Comparison of ENCODE assay signal across 8 cellular contexts in the genomic region with DNA sequence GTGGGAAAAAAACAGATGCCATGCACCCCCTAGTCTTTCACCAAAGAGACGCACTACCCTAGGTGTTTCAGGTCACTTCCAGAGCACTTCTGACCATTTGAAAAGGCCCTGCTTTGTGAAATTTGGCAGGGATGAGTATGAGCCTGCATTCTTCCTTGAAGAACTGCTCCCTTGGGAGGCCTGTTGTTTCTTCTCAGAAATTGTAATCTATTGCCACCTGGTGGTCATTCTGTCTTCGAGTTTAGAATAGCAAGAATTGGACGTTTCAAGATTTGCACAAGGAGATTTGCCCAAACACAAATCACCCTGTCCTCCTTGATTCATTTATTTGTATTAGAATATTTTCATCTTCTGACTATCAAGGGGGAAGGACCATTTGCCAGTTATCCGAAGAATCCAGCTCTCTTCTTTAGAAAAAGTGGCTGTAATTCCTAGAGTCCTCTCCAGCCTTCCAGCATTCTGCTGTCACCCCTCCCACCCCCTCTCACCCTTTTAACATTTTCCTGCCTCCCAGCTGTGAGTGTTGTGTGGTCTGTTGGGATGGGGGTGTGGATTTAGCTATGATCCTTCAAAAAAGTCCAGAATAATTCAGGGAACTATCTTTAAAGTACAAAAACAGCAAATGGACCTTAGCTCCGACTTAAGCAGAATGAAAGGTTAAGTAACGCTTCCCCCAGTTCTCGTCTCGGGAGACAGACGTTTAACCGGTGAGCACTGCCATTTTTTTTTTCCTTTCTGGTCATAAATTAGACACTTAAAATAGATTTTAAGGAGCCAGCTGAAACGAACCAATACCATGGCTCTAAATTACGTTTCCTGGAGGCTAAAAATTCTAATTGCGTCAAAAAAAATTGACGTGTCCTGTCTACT. TPM values are rescaled to one million over a fixed set of nuclear protein-coding genes. Genes with fewer than 3 reads are reported as not detected.
A peak's percentile ranks its signal among the peaks of the same experiment; 100 is the strongest.
DNase-seq lines count a peak whose midpoint lies in the region; ATAC-seq and TF ChIP-seq lines count a peak whose summit lies in the region.

No MANE protein-coding gene starts in this region.

- in situ Hi-C loops in HAP-1 (cut with MboI; ENCODE audit: low sequenced_read_pairs) (loop anchor here (5.0 to 25.0 kb wide), 2 partner anchors 576 to 876 kb away; no protein-coding TSS in a partner anchor), gastrocnemius medialis (cut with MboI; ENCODE audit: low sequenced_read_pairs in 4 of 4) (loop anchor here (10.0 to 25.0 kb wide), 6 partner anchors 326 to 578 kb away; no protein-coding TSS in a partner anchor)

- CTCF ChIA-PET in CD4-positive, alpha-beta memory T cell (lab: Charles Lee; ENCODE audit: partially characterized antibody), result interaction anchor here (0.7 to 6.0 kb wide), 29 partner anchors 9 to 488 kb away, joined by 3 to 144 read pairs (median 4); no protein-coding TSS in a partner anchor

- H3K4me1 ChIP-seq in CD4-positive, alpha-beta memory T cell (ENCODE audit: insufficient read depth, low read length), result peaks cover 28% of the 10 kb centered on the region
- peaks cover 5% of the 10 kb centered on the region for H3K4me1 ChIP-seq in HAP-1
- H3K4me1 ChIP-seq in gastrocnemius medialis, result peaks cover 34 to 37% of the 10 kb centered on the region in 2 donors

- intact Hi-C loops in CD4-positive, alpha-beta memory T cell (cut with micrococcal nuclease), result loop anchor here (1.0 to 5.0 kb wide), 5 partner anchors 326 to 576 kb away; no protein-coding TSS in a partner anchor
- intact Hi-C loops in gastrocnemius medialis (cut with DNase I; ENCODE audit: low total_unique reads), result loop anchor here (1.0 to 10.0 kb wide), 4 partner anchors 98 to 489 kb away; partner anchors contain the start of gene SP5

- H3K27ac Mint-ChIP-seq in CD4-positive, alpha-beta memory T cell, result peak overlapping the region in 3 of 7 donors; percentile 43 to 87 (median 77)

- ATAC-seq in gastrocnemius medialis (peak; percentile 74 to 85), GM19035 (IDR thresholded peaks at IDR 0.05; ENCODE audit: unreplicated experiment) (no peak)

- H3K36me3 Mint-ChIP-seq in CD4-positive, alpha-beta memory T cell, result no peaks in the 10 kb centered on the region

- peak in 3 of 5 donors; percentile 48 to 51 (median 50) for DNase-seq in CD4-positive, alpha-beta memory T cell
- DNase-seq in HAP-1 (ENCODE audit: low spot score in 2 of 2) (peak; percentile 79 to 91), NCI-H345 (lab: John Stamatoyannopoulos, UW) (peak; percentile 85), amniotic epithelial cell (ENCODE audit: low read depth) (peak; percentile 74), hepatic stellate cell (ENCODE audit: low spot score) (peak; percentile 77), gastrocnemius medialis (peak; percentile 27 to 53)
- no peak for DNase-seq in NK-92 treated with Interleukin-12 subunit alpha and Interleukin-12 subunit beta, amount 100 ng/mL, for 24 hours (lab: John Stamatoyannopoulos, UW)

- peaks cover 43% of the 10 kb centered on the region for H3K27me3 ChIP-seq in CD4-positive, alpha-beta memory T cell (ENCODE audit: insufficient read depth, low read length)
- H3K27me3 ChIP-seq in HAP-1 (ENCODE audit: low read depth) (peaks cover 29% of the 10 kb centered on the region), gastrocnemius medialis (peaks cover 51 to 52% (median 51%) of the 10 kb centered on the region in 3 donors)

- no peak overlapping the region for H3K27ac ChIP-seq in CD4-positive, alpha-beta memory T cell (ENCODE audit: low read depth, low read length)
- no peak overlapping the region for H3K27ac ChIP-seq in gastrocnemius medialis

- H3K36me3 ChIP-seq in CD4-positive, alpha-beta memory T cell (ENCODE audit: insufficient read depth, low read length), result no peaks in the 10 kb centered on the region
- H3K36me3 ChIP-seq in HAP-1 (replicated peaks), result no peaks in the 10 kb centered on the region
- no peaks in the 10 kb centered on the region for H3K36me3 ChIP-seq in gastrocnemius medialis

- POLR2A ChIA-PET in CD4-positive, alpha-beta memory T cell (lab: Charles Lee; ENCODE audit: partially characterized antibody), result no interaction called here

- TF ChIP-seq POLR2A in gastrocnemius medialis (IDR thresholded peaks at IDR 0.05), result no peak

- H3K4me1 Mint-ChIP-seq in CD4-positive, alpha-beta memory T cell, result peaks cover 15 to 45% (median 30%) of the 10 kb centered on the region in 4 donors

- peaks cover 39 to 49% of the 10 kb centered on the region in 2 donors for H3K27me3 Mint-ChIP-seq in CD4-positive, alpha-beta memory T cell

- H3K9me3 ChIP-seq in CD4-positive, alpha-beta memory T cell (ENCODE audit: control insufficient read depth in 1 of 2, low read length in 2 of 2), result no peaks in the 10 kb centered on the region
- H3K9me3 ChIP-seq in HAP-1, result no peaks in the 10 kb centered on the region
- no peaks in the 10 kb centered on the region for H3K9me3 ChIP-seq in gastrocnemius medialis

- TF ChIP-seq CTCF in gastrocnemius medialis (IDR thresholded peaks at IDR 0.05 in 4 of 5, conservative IDR thresholded peaks at IDR 0.05 in 1 of 5), result peak; percentile 40 to 70 (median 68)

- H3K4me3 Mint-ChIP-seq in CD4-positive, alpha-beta memory T cell, result peak overlapping the region in 1 of 8 donors; percentile 15

- no peak overlapping the region for H3K4me3 ChIP-seq in CD4-positive, alpha-beta memory T cell (ENCODE audit: low read length in 2 of 2)
- H3K4me3 ChIP-seq in HAP-1 (no peak overlapping the region), gastrocnemius medialis (no peak overlapping the region)

- peaks cover 0 to 10% (median 0%) of the 10 kb centered on the region in 8 donors for H3K9me3 Mint-ChIP-seq in CD4-positive, alpha-beta memory T cell

RNA-seq across cellular contexts. Expression of gene GAD1, which starts 3.7 kb away (rescaled TPM):
- not detected for total RNA-seq in CD4-positive, alpha-beta memory T cell
- polyA plus RNA-seq in CD4-positive, alpha-beta memory T cell, result not detected
- not detected for total RNA-seq in gastrocnemius medialis

RNA-seq across cellular contexts. Expression of gene ERICH2, which starts 42.8 kb away (rescaled TPM):
- total RNA-seq in CD4-positive, alpha-beta memory T cell, result not detected
- under 1 TPM in 1 of 2 donors, not detected in 1; 0.58 TPM for polyA plus RNA-seq in CD4-positive, alpha-beta memory T cell
- total RNA-seq in gastrocnemius medialis, result not detected
